In the genomic region with DNA sequence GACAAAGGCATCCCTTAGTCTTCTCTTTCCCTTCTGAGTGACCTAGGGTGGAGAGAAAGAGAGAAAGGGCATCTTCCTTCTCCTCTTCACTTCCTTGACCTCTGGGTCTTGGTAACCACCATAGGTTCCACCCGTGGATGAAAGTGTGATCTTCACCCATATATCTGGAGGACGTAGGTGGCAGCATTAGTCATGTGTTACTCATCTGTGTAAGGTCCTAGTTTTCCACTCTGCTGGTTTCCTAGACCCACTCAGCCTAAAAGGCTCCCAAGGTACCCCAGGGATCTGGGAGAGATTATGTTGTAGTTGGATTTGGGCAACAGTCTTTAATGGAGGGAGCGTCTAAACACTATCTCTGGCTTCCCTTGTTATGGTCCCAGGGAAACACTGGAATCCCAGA, we compare ENCODE assay signal across 27 cellular contexts.
"Had no signal": no experiment of that assay in that cellular context is flagged by ENCODE, and none has a peak within 500 bp of the region (broad histone marks: within the 10 kb centered on the region; RNA-seq: fewer than 3 reads in every experiment).

No MANE protein-coding gene starts in this region.

- H3K27me3 Mint-ChIP-seq: activated CD8-positive, alpha-beta memory T cell treated with anti-CD3 and anti-CD28 coated beads, Interleukin-2, amount 10 ng/mL, durations not matched to agents 7 days and 5 days; type B pancreatic cell had no signal

- H3K4me1 Mint-ChIP-seq: activated CD8-positive, alpha-beta memory T cell treated with anti-CD3 and anti-CD28 coated beads, Interleukin-2, amount 10 ng/mL, durations not matched to agents 7 days and 5 days; activated naive CD8-positive, alpha-beta T cell treated with anti-CD3 and anti-CD28 coated beads, Interleukin-2, amount 10 ng/mL, durations not matched to agents 7 days and 5 days; nephron had no signal

- DNase-seq: activated CD4-positive, alpha-beta T cell treated with anti-CD3 and anti-CD28 coated beads for 36 hours; activated CD4-positive, CD25-positive, alpha-beta regulatory T cell; activated CD8-positive, alpha-beta memory T cell treated with anti-CD3 and anti-CD28 coated beads, Interleukin-2, amount 10 ng/mL, durations not matched to agents 7 days and 5 days; activated CD8-positive, alpha-beta T cell treated with anti-CD3 and anti-CD28 coated beads, Interleukin-2, amount 10 ng/mL, durations not matched to agents 7 days and 5 days; activated effector memory CD4-positive, alpha-beta T cell treated with Interleukin-2 at 50 U/mL for 16 hours; activated naive CD4-positive, alpha-beta T cell treated with Interleukin-2 at 50 U/mL for 16 hours; activated naive CD8-positive, alpha-beta T cell treated with anti-CD3 and anti-CD28 coated beads, Interleukin-2, amount 10 ng/mL, durations not matched to agents 7 days and 5 days; activated T-cell treated with anti-CD3 and anti-CD28 coated beads, Interleukin-2, amount 50 U/mL, for 48 hours; amniotic stem cell; central memory CD4-positive, alpha-beta T cell; dermis blood vessel endothelial cell; effector CD4-positive, alpha-beta T cell; foreskin melanocyte; left ventricle myocardium inferior; posterior cingulate gyrus; right lobe of liver; stimulated activated CD4-positive, alpha-beta T cell treated with anti-CD3 and anti-CD28 coated beads, Interleukin-2, amount 100 ng/mL, for 48 hours; stimulated activated naive CD4-positive, alpha-beta T cell treated with Interleukin-2 at 50 U/mL for 16 hours; T-helper 1 cell; uterus had no signal

- H3K9me3 ChIP-seq: esophagus muscularis mucosa, left ventricle myocardium inferior, right lobe of liver, thoracic aorta, uterus had no signal

- H3K36me3 ChIP-seq: esophagus muscularis mucosa, left ventricle myocardium inferior, right lobe of liver, thoracic aorta, uterus had no signal

- H3K9me3 Mint-ChIP-seq: activated naive CD8-positive, alpha-beta T cell treated with anti-CD3 and anti-CD28 coated beads, Interleukin-2, amount 10 ng/mL, durations not matched to agents 7 days and 5 days; T-helper 2 cell treated with Interferon-gamma antibody and Interleukin-4, amounts not matched to agents 5 μg/mL and 100 μg/mL, for 36 hours had no signal

- H3K4me1 ChIP-seq: esophagus muscularis mucosa, left ventricle myocardium inferior, right lobe of liver, uterus had no signal

- H3K4me3 Mint-ChIP-seq: activated CD4-positive, alpha-beta T cell treated with anti-CD3 and anti-CD28 coated beads for 36 hours; activated CD8-positive, alpha-beta memory T cell treated with anti-CD3 and anti-CD28 coated beads, Interleukin-2, amount 10 ng/mL, durations not matched to agents 7 days and 5 days; activated CD8-positive, alpha-beta T cell treated with anti-CD3 and anti-CD28 coated beads, Interleukin-2, amount 10 ng/mL, durations not matched to agents 7 days and 5 days; activated naive CD8-positive, alpha-beta T cell treated with anti-CD3 and anti-CD28 coated beads, Interleukin-2, amount 10 ng/mL, durations not matched to agents 7 days and 5 days; nephron; T-helper 2 cell treated with Interferon-gamma antibody and Interleukin-4, amounts not matched to agents 5 μg/mL and 100 μg/mL, for 36 hours; type B pancreatic cell had no signal

- H3K36me3 Mint-ChIP-seq: activated CD8-positive, alpha-beta memory T cell treated with anti-CD3 and anti-CD28 coated beads, Interleukin-2, amount 10 ng/mL, durations not matched to agents 7 days and 5 days; activated naive CD8-positive, alpha-beta T cell treated with anti-CD3 and anti-CD28 coated beads, Interleukin-2, amount 10 ng/mL, durations not matched to agents 7 days and 5 days; type B pancreatic cell had no signal

- H3K4me3 ChIP-seq: esophagus muscularis mucosa, left ventricle myocardium inferior, lung, right lobe of liver, thoracic aorta, uterus had no signal

- FAIRE-seq: islet of Langerhans had no signal

- H3K27ac Mint-ChIP-seq: activated CD4-positive, alpha-beta T cell treated with anti-CD3 and anti-CD28 coated beads for 36 hours; activated CD8-positive, alpha-beta memory T cell treated with anti-CD3 and anti-CD28 coated beads, Interleukin-2, amount 10 ng/mL, durations not matched to agents 7 days and 5 days; activated CD8-positive, alpha-beta T cell treated with anti-CD3 and anti-CD28 coated beads, Interleukin-2, amount 10 ng/mL, durations not matched to agents 7 days and 5 days; activated naive CD8-positive, alpha-beta T cell treated with anti-CD3 and anti-CD28 coated beads, Interleukin-2, amount 10 ng/mL, durations not matched to agents 7 days and 5 days; nephron; T-helper 2 cell treated with Interferon-gamma antibody and Interleukin-4, amounts not matched to agents 5 μg/mL and 100 μg/mL, for 36 hours; type B pancreatic cell had no signal

- ATAC-seq: activated CD4-positive, alpha-beta T cell treated with anti-CD3 and anti-CD28 coated beads for 36 hours; activated CD8-positive, alpha-beta memory T cell treated with anti-CD3 and anti-CD28 coated beads, Interleukin-2, amount 10 ng/mL, durations not matched to agents 7 days and 5 days; activated CD8-positive, alpha-beta T cell treated with anti-CD3 and anti-CD28 coated beads, Interleukin-2, amount 10 ng/mL, durations not matched to agents 7 days and 5 days; right lobe of liver had no signal

- H3K27me3 ChIP-seq: esophagus muscularis mucosa, right lobe of liver, uterus had no signal

- H3K27ac ChIP-seq: esophagus muscularis mucosa, left ventricle myocardium inferior, right lobe of liver, thoracic aorta, uterus had no signal
